ENCODE assay signal across 1 cellular context in the genomic region with DNA sequence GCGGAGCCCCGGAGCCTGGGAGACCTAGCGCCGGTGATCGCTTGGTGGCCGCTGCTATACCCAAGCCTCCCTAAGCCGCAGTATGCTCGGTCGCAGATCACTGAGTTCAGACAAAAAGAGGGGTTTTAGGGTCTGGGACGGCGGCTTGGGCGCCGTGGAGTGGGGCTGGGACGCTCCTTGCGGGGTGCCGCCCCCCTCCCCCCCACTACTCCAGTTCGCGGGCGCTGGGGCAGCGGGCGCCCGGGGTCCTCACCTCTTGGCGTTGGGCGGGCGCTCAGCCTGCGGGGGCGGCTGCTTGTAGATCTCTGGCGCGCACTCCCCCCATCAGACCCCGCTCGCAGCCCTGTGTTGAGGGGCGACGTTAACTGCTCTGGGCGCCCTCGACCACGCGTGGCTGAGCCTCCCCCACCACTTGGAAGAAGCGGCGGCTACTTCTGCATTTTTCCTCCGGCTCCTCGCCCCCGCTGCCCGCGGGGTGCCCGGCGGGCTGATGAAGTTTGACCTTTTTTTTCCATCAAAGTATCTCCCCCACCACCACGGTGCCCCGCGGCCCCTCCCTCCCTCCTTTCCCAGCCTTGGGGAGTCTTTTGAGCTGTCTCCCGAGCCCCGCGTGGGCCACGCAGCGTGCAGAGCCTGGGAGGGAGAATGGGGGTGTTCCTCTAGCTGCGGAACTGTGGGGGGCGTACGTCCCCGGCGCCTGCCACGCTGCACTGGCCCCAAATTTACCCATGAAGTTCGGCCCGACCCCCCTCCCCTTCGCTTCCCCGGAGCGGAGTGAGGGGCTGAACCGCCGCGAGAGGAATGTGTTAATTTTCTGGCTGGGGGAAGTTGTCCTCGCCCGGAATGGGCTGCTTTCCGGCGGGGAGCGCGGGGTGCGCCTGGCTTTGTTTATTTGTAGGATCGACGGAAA.
TF ChIP-seq lines count a peak whose summit lies in the region.

No MANE protein-coding gene starts in this region.

TF ChIP-seq in GM23338, 12 proteins besides CTCF, POLR2A, EP300 and RAD21 (continued from another document):
- TF ChIP-seq, protein P1, sequence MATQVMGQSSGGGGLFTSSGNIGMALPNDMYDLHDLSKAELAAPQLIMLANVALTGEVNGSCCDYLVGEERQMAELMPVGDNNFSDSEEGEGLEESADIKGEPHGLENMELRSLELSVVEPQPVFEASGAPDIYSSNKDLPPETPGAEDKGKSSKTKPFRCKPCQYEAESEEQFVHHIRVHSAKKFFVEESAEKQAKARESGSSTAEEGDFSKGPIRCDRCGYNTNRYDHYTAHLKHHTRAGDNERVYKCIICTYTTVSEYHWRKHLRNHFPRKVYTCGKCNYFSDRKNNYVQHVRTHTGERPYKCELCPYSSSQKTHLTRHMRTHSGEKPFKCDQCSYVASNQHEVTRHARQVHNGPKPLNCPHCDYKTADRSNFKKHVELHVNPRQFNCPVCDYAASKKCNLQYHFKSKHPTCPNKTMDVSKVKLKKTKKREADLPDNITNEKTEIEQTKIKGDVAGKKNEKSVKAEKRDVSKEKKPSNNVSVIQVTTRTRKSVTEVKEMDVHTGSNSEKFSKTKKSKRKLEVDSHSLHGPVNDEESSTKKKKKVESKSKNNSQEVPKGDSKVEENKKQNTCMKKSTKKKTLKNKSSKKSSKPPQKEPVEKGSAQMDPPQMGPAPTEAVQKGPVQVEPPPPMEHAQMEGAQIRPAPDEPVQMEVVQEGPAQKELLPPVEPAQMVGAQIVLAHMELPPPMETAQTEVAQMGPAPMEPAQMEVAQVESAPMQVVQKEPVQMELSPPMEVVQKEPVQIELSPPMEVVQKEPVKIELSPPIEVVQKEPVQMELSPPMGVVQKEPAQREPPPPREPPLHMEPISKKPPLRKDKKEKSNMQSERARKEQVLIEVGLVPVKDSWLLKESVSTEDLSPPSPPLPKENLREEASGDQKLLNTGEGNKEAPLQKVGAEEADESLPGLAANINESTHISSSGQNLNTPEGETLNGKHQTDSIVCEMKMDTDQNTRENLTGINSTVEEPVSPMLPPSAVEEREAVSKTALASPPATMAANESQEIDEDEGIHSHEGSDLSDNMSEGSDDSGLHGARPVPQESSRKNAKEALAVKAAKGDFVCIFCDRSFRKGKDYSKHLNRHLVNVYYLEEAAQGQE (IDR thresholded peaks at IDR 0.05; ENCODE audit: unreplicated experiment) = no peak
- no peak; the same call in 1 of the 2 replicates for TF ChIP-seq POLR2AphosphoS5 (IDR thresholded peaks at IDR 0.05; ENCODE audit: low read depth)
TF ChIP-seq in GM23338: peak in this region for 0.
